In the genomic region with DNA sequence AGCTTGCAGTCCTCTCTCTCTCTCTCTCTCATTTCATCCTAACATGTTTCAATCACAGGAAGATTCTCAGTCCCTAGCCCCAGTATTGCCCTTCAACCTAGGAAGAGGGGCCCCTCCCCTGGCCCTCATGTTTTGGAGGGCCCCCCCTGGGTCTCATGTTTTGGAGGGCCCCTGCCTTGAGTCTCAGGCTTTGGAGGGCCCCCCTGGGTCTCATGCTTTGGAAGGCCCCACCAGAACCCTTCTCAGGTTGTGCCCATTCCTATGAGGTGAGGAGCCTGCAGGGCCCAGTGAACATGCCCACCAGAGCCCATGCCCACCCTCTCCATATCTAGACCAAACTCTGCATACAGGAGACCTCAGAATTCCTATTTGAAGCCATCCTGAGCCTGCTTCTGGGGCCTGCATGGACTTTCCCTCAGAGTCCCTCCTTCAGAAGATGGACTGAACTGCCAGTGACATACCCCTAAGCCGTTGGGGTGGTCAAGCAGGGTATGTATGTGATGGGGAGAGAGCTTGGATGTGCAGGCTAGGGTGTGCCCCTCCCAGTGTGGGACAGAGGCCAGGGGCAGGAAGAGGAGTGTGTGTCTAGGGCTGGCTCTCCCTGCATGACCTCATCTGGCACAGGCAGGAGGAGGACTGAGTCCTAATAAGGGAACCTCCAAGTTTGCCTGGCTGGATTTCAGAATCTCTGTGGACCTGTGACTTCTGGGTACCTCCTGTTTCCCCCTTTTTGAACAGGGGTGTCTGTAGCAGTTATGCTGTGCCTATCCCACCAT, we compare ENCODE assay signal across 11 cellular contexts. TPM values are rescaled to one million over a fixed set of nuclear protein-coding genes. Genes with fewer than 3 reads are reported as not detected.
A peak's percentile ranks its signal among the peaks of the same experiment; 100 is the strongest.
DNase-seq lines count a peak whose midpoint lies in the region; ATAC-seq, FAIRE-seq and TF ChIP-seq lines count a peak whose summit lies in the region.
"Had no signal": no experiment of that assay in that cellular context is flagged by ENCODE, and none has a peak within 500 bp of the region (broad histone marks: within the 10 kb centered on the region; RNA-seq: fewer than 3 reads in every experiment).

No MANE protein-coding gene starts in this region.

- H3K4me2 ChIP-seq in HCT116 (ENCODE audit: low read length), result peak overlapping the region; percentile 23
- no peak overlapping the region for H3K4me2 ChIP-seq in K562 (ENCODE audit: insufficient read depth, low read length)
- H3K4me2 ChIP-seq in smooth muscle cell, result no peak overlapping the region

- peak; percentile 63 for ATAC-seq in HCT116
- ATAC-seq in K562, result peak; percentile 54
- no peak for ATAC-seq in HG03342 (IDR thresholded peaks at IDR 0.05; ENCODE audit: unreplicated experiment)

- POLR2A ChIA-PET in HCT116 (lab: Charles Lee), result interaction anchor here (1.3 kb wide), 1 partner anchor 8 kb away, joined by 4 read pairs; a partner anchor contains a TSS
- POLR2A ChIA-PET in K562 (lab: Yijun Ruan, JAX), result interaction anchor here (1.4 to 1.8 kb wide), 2 partner anchors 11 to 28 kb away, joined by 4 to 5 read pairs; no protein-coding TSS in a partner anchor

- H3K9me3 ChIP-seq in HCT116 (ENCODE audit: control insufficient read depth in 1 of 2, insufficient read depth in 1 of 2, low read depth in 1 of 2, low read length in 2 of 2) (no peaks in the 10 kb centered on the region), K562 (replicated peaks; ENCODE audit: control insufficient read depth, insufficient read depth, low read depth, low read length) (no peaks in the 10 kb centered on the region), smooth muscle cell (replicated peaks; ENCODE audit: low read depth) (no peaks in the 10 kb centered on the region)

- TF ChIP-seq CTCF in HCT116 (IDR thresholded peaks at IDR 0.05 in 2 of 3, conservative IDR thresholded peaks at IDR 0.05 in 1 of 3; ENCODE audit: borderline replicate concordance in 1 of 3, insufficient read depth in 1 of 3, low read depth in 2 of 3, low read length in 2 of 3) (no peak), K562 (IDR thresholded peaks at IDR 0.05 in 2 of 3, conservative IDR thresholded peaks at IDR 0.05 in 1 of 3; ENCODE audit: insufficient read depth in 2 of 3, low read depth in 1 of 3, low read length in 3 of 3) (no peak), smooth muscle cell (IDR thresholded peaks at IDR 0.05; ENCODE audit: borderline replicate concordance, insufficient read depth, poor library complexity, severe bottlenecking) (no peak)

- H3K36me3 ChIP-seq in HCT116 (ENCODE audit: control insufficient read depth in 1 of 2, insufficient read depth in 2 of 2, low read length in 2 of 2), result no peaks in the 10 kb centered on the region
- no peaks in the 10 kb centered on the region for H3K36me3 ChIP-seq in K562 (ENCODE audit: control insufficient read depth, insufficient read depth, low read length)
- no peaks in the 10 kb centered on the region for H3K36me3 ChIP-seq in smooth muscle cell (ENCODE audit: low read depth)

- no TSS peak for BruUV-seq in HCT116 (replicated peaks; lab: Mats Ljungman, UMichigan)
- no TSS peak for BruUV-seq in K562 (replicated peaks; lab: Mats Ljungman, UMichigan)

- RAD21 ChIA-PET in HCT116 (lab: Charles Lee; ENCODE audit: low non-redundant PET in 1 of 2, low total read pairs in 2 of 2, uncharacterized antibody in 2 of 2, unreplicated experiment in 2 of 2), result no interaction called here

- DNase-seq in HCT116 (ENCODE audit: low read depth, low spot score) (no peak), K562 (ENCODE audit: extremely low read depth in 1 of 4, low spot score in 3 of 4) (no peak), hepatic stellate cell (ENCODE audit: low spot score) (peak; percentile 65), smooth muscle cell (lab: John Stamatoyannopoulos, UW; ENCODE audit: unreplicated experiment) (no peak), cerebellar nuclear complex (lab: John Stamatoyannopoulos, UW) (no peak), urothelium cell line (ENCODE audit: low spot score) (no peak)
- no peak for DNase-seq in activated effector memory CD4-positive, alpha-beta T cell treated with Interleukin-2 at 50 U/mL for 16 hours
- DNase-seq: activated CD4-positive, alpha-beta T cell treated with anti-CD3 and anti-CD28 coated beads, Interleukin-2, amount 50 U/mL, for 4 hours; GF-D8; naive B cell had no signal

- H3K9ac ChIP-seq in HCT116 (ENCODE audit: low read length) (no peak overlapping the region), K562 (ENCODE audit: insufficient read depth in 1 of 2, low read depth in 2 of 2, low read length in 2 of 2) (peak overlapping the region in 1 of 2 experiments; percentile 38; a peak in 1 of 4 replicates), smooth muscle cell (ENCODE audit: low read depth) (no peak overlapping the region)

- peaks cover under 1% of the 10 kb centered on the region for H3F3A ChIP-seq in smooth muscle cell (ENCODE audit: low read depth)

- TF ChIP-seq EP300 in K562 (IDR thresholded peaks at IDR 0.05; ENCODE audit: low read length), result no peak

- in situ Hi-C loops in K562 (cut with MboI), result no loop called here

- CTCF ChIA-PET in HCT116 (lab: Charles Lee) (no interaction called here), K562 (lab: Yijun Ruan, JAX; ENCODE audit: low intra/inter-chr PET ratio) (interaction anchor here (0.6 to 0.9 kb wide), 2 partner anchors 9 to 10 kb away, joined by 3 to 4 read pairs; no protein-coding TSS in a partner anchor)

- TF ChIP-seq RAD21 in HCT116 (IDR thresholded peaks at IDR 0.05; ENCODE audit: low read depth) (no peak), K562 (CRISPR knock-in tag; conservative IDR thresholded peaks at IDR 0.05 in 1 of 2, IDR thresholded peaks at IDR 0.05 in 1 of 2) (no peak)

- intact Hi-C loops in HCT116 (cut with micrococcal nuclease) (no loop called here), K562 (cut with micrococcal nuclease) (no loop called here)

- H4K20me1 ChIP-seq in HCT116 (ENCODE audit: insufficient read depth), result no peaks in the 10 kb centered on the region
- H4K20me1 ChIP-seq in K562 (replicated peaks; ENCODE audit: control insufficient read depth, insufficient read depth, low read length), result no peaks in the 10 kb centered on the region
- H4K20me1 ChIP-seq in smooth muscle cell (ENCODE audit: low read depth), result no peaks in the 10 kb centered on the region

- no peaks in the 10 kb centered on the region for H3K9me1 ChIP-seq in K562 (ENCODE audit: control insufficient read depth, insufficient read depth, low read length)

- no peak overlapping the region for H3K4me3 ChIP-seq in HCT116 (replicated peaks in 1 of 2; ENCODE audit: low read depth in 1 of 2, low read length in 2 of 2)
- no peak overlapping the region for H3K4me3 ChIP-seq in K562
- H3K4me3 ChIP-seq in smooth muscle cell, result no peak overlapping the region

- H3K79me2 ChIP-seq in HCT116 (ENCODE audit: insufficient read depth, low read length) (no peaks in the 10 kb centered on the region), K562 (ENCODE audit: control insufficient read depth, insufficient read depth, low read length) (no peaks in the 10 kb centered on the region), smooth muscle cell (ENCODE audit: low read depth) (no peaks in the 10 kb centered on the region)

- H3K27me3 ChIP-seq in HCT116 (ENCODE audit: insufficient read depth, low read length), result no peaks in the 10 kb centered on the region
- no peaks in the 10 kb centered on the region for H3K27me3 ChIP-seq in K562 (ENCODE audit: control insufficient read depth in 2 of 2, insufficient read depth in 2 of 2, low read length in 2 of 2)
- no peaks in the 10 kb centered on the region for H3K27me3 ChIP-seq in smooth muscle cell (ENCODE audit: low read depth)

- peaks cover 0 to 39% of the 10 kb centered on the region in 2 experiments; a peak in 2 of 4 replicates for H3K4me1 ChIP-seq in HCT116 (ENCODE audit: control insufficient read depth in 1 of 2, insufficient read depth in 2 of 2, low read length in 2 of 2)
- H3K4me1 ChIP-seq in K562 (replicated peaks in 1 of 2; ENCODE audit: control insufficient read depth in 2 of 2, insufficient read depth in 2 of 2, low read length in 2 of 2), result peaks cover 12 to 19% of the 10 kb centered on the region in 2 experiments
- H3K4me1 ChIP-seq in smooth muscle cell (ENCODE audit: low read depth), result no peaks in the 10 kb centered on the region

- no peaks in the 10 kb centered on the region for H3K9me2 ChIP-seq in HCT116 (ENCODE audit: insufficient read depth)

- TF ChIP-seq POLR2A in HCT116 (IDR thresholded peaks at IDR 0.05; ENCODE audit: borderline replicate concordance, extremely low read depth, insufficient read depth, insufficient read length) (no peak), K562 (conservative IDR thresholded peaks at IDR 0.05) (no peak)

- WGBS in K562 (ENCODE audit: insufficient coverage, low coverage, missing lambda C conversion rate), result 36% methylated on average over 1 of the region's 1 CpG
- 83% methylated on average over 1 of the region's 1 CpG for WGBS in smooth muscle cell (ENCODE audit: low lambda C conversion rate)

- H3K27ac ChIP-seq in HCT116 (ENCODE audit: low read depth, low read length) (no peak overlapping the region), K562 (ENCODE audit: extremely low read depth, low read depth, low read length) (no peak overlapping the region), smooth muscle cell (ENCODE audit: low read depth) (peak overlapping the region; percentile 24)

- FAIRE-seq in K562 (lab: Jason Lieb, UNC), result no peak
- no peak for FAIRE-seq in urothelium cell line (lab: Jason Lieb, UNC)

- no peak overlapping the region for H2AFZ ChIP-seq in HCT116 (ENCODE audit: low read depth, low read length, poor library complexity, severe bottlenecking)
- peak overlapping the region; percentile 2; the same call in 1 of the 2 replicates for H2AFZ ChIP-seq in K562 (ENCODE audit: low read depth, low read length)
- H2AFZ ChIP-seq in smooth muscle cell (ENCODE audit: low read depth), result no peak overlapping the region

RNA-seq across cellular contexts. Expression of a gene that starts 8.1 kb away (rescaled TPM):
- total RNA-seq in HCT116 (2021; ENCODE audit: unreplicated experiment), result 289 TPM
- polyA plus RNA-seq in HCT116 (2012), result 231 and 273 TPM in 2 replicates
- total RNA-seq in K562 (2011; cell fraction: chromatin; rRNA removed; ENCODE audit: low replicate concordance), result 126 and 193 TPM in 2 replicates
- 95.3 and 108 TPM in 2 replicates for total RNA-seq in K562 (2011; cell fraction: nucleolus; rRNA removed)
- total RNA-seq in K562 (2011; cell fraction: nucleoplasm; rRNA removed), result 134 and 160 TPM in 2 replicates
- total RNA-seq in K562 (2014; rRNA removed), result 188 and 201 TPM in 2 replicates
- total RNA-seq in K562 (2014; rRNA removed; fragmentation: Illumina TruSeq; extraction: Trizol), result 450 and 500 TPM in 2 replicates
- 331 and 336 TPM in 2 replicates for total RNA-seq in K562 (2015; rRNA removed; fragmentation: Illumina TruSeq; extraction: Trizol)
- total RNA-seq in K562 (2021), result 398 and 422 TPM in 2 replicates
- polyA plus RNA-seq in K562 (2011; rRNA removed), result 139 and 166 TPM in 2 replicates
- 67.4 and 154 TPM in 2 replicates for polyA plus RNA-seq in K562 (2011; cell fraction: cytosol; rRNA removed)
- polyA plus RNA-seq in K562 (2011; cell fraction: nucleus; rRNA removed), result 117 and 202 TPM in 2 replicates
- 354 and 375 TPM in 2 replicates for polyA plus RNA-seq in K562 (2012)
- 379 and 424 TPM in 2 replicates for polyA plus RNA-seq in K562 (2014; fragmentation: Illumina TruSeq; extraction: Trizol)
- polyA plus RNA-seq in K562 (2014; fragmentation: Nextera tagmentation; extraction: Ambion mirVana), result 100 to 1,000 TPM; 208 to 250 TPM
- 198 and 219 TPM in 2 replicates for polyA plus RNA-seq in K562 (2014; rRNA removed)
- polyA minus RNA-seq in K562 (2011; rRNA and poly(A)+ RNA removed), result 177 and 198 TPM in 2 replicates
- 116 and 122 TPM in 2 replicates for polyA minus RNA-seq in K562 (2011; cell fraction: cytosol; rRNA and poly(A)+ RNA removed)
- polyA minus RNA-seq in K562 (2011; cell fraction: nucleus; rRNA and poly(A)+ RNA removed), result 47.5 and 87.7 TPM in 2 replicates
- 183 and 189 TPM in 2 replicates for total RNA-seq in smooth muscle cell
- 207 and 237 TPM in 2 replicates for polyA plus RNA-seq in smooth muscle cell

RNA-seq across cellular contexts. Expression of a gene that starts 33.2 kb away (rescaled TPM):
- total RNA-seq in HCT116 (2021; ENCODE audit: unreplicated experiment) (35.1 TPM), K562 (2014; rRNA removed) (112 and 115 TPM in 2 replicates), K562 (2014; rRNA removed; fragmentation: Illumina TruSeq; extraction: Trizol) (3.2 and 5.0 TPM in 2 replicates), K562 (2015; rRNA removed; fragmentation: Illumina TruSeq; extraction: Trizol) (18.5 and 21.3 TPM in 2 replicates), K562 (2021) (79.9 and 82.9 TPM in 2 replicates), smooth muscle cell (9.8 and 18.7 TPM in 2 replicates)
- 24.9 and 32.5 TPM in 2 replicates for polyA plus RNA-seq in HCT116 (2012)
- 9.9 and 40.2 TPM in 2 replicates for total RNA-seq in K562 (2011; cell fraction: chromatin; rRNA removed; ENCODE audit: low replicate concordance)
- total RNA-seq in K562 (2011; cell fraction: nucleolus; rRNA removed), result 75.5 and 100 TPM in 2 replicates
- 30.5 and 32.2 TPM in 2 replicates for total RNA-seq in K562 (2011; cell fraction: nucleoplasm; rRNA removed)
- polyA plus RNA-seq in K562 (2011; rRNA removed) (13.7 and 19.5 TPM in 2 replicates), K562 (2014; fragmentation: Illumina TruSeq; extraction: Trizol) (4.0 and 11.3 TPM in 2 replicates), K562 (2014; fragmentation: Nextera tagmentation; extraction: Ambion mirVana) (1 to 10 TPM in 1 of 2 experiments, under 1 TPM in 1; 0.41 to 1.4 TPM), K562 (2014; rRNA removed) (89.4 and 98.3 TPM in 2 replicates), smooth muscle cell (8.4 and 9.4 TPM in 2 replicates)
- 22.6 and 106 TPM in 2 replicates for polyA plus RNA-seq in K562 (2011; cell fraction: cytosol; rRNA removed)
- 73.7 and 157 TPM in 2 replicates for polyA plus RNA-seq in K562 (2011; cell fraction: nucleus; rRNA removed)
- 39.2 and 59.3 TPM in 2 replicates for polyA plus RNA-seq in K562 (2012)
- 1.0 and 2.8 TPM in 2 replicates for polyA minus RNA-seq in K562 (2011; rRNA and poly(A)+ RNA removed)
- polyA minus RNA-seq in K562 (2011; cell fraction: cytosol; rRNA and poly(A)+ RNA removed), result 9.5 and 13.7 TPM in 2 replicates
- polyA minus RNA-seq in K562 (2011; cell fraction: nucleus; rRNA and poly(A)+ RNA removed), result 17.2 and 17.6 TPM in 2 replicates
